In genomic region chr9:33473643-33474352, GRCh38 we compare ENCODE assay signal across 8 cellular contexts. TPM values are rescaled to one million over a fixed set of nuclear protein-coding genes. Genes with fewer than 3 reads are reported as not detected.
DNase-seq lines count a peak whose midpoint lies in the region; ATAC-seq and TF ChIP-seq lines count a peak whose summit lies in the region.

Gene NOL6 (minus strand): TSS chr9:33473924. CDS start chr9:33473842, 82 bp downstream.

- CTCF ChIA-PET in GM10248 (lab: Yijun Ruan, JAX), result interaction anchor here (0.8 to 10.0 kb wide), 13 partner anchors 10 to 187 kb away, joined by 3 to 98 read pairs (median 6); no protein-coding TSS in a partner anchor

- peak within 1 kb of the TSS; percentile 99 for H3K4me3 Mint-ChIP-seq in activated naive CD8-positive, alpha-beta T cell

- no peak within 1 kb of the TSS for H3K27ac ChIP-seq in temporal lobe (ENCODE audit: low read depth, low read length)

- H3K27me3 Mint-ChIP-seq in activated naive CD8-positive, alpha-beta T cell, result no peaks in the 10 kb centered on the region

- H3K36me3 Mint-ChIP-seq in activated naive CD8-positive, alpha-beta T cell, result peaks cover 6% of the 10 kb centered on the region

- H3K9me3 Mint-ChIP-seq in activated naive CD8-positive, alpha-beta T cell (ENCODE audit: low read depth), result no peaks in the 10 kb centered on the region

- POLR2A ChIA-PET in GM10248 (lab: Yijun Ruan, JAX), result interaction anchor here (0.6 to 2.0 kb wide), 9 partner anchors 10 to 184 kb away, joined by 3 to 17 read pairs (median 4); partner anchors contain the start of genes ANKRD18B, AQP3 and NFX1

- peak within 1 kb of the TSS; percentile 99 for H3K27ac Mint-ChIP-seq in activated naive CD8-positive, alpha-beta T cell

- peaks cover 29% of the 10 kb centered on the region for H3K4me1 Mint-ChIP-seq in activated naive CD8-positive, alpha-beta T cell (ENCODE audit: low read depth)

- TF ChIP-seq CTCF in GM10248 (IDR thresholded peaks at IDR 0.05; ENCODE audit: control extremely low read depth, extremely low read depth, low read depth, missing control alignments), result no peak

- ATAC-seq in HG02623 (IDR thresholded peaks at IDR 0.05; ENCODE audit: unreplicated experiment), result peak; percentile 98

- DNase-seq in GM10248 (ENCODE audit: extremely low spot score) (peak; percentile 98), NCI-H1105 (lab: John Stamatoyannopoulos, UW) (peak; percentile 99), SKM-1 treated with dmso at 0.1 percent for 144 hours (lab: John Stamatoyannopoulos, UW; ENCODE audit: unreplicated experiment) (peak; percentile 98), glomerular endothelial cell (ENCODE audit: extremely low read depth, low read depth, low spot score) (peak; percentile 97), occipital lobe (lab: John Stamatoyannopoulos, UW) (peak; percentile 97)

RNA-seq across cellular contexts. Expression of gene NOL6, which starts in this region (rescaled TPM):
- total RNA-seq in glomerular endothelial cell (23.5 and 24.0 TPM in 2 replicates), occipital lobe (13.9 TPM), temporal lobe (11.3 TPM)
